19 cellular contexts compared by ENCODE assay signal in genomic region chr14:71311061-71311460, GRCh38.
"Had no signal": no experiment of that assay in that cellular context is flagged by ENCODE, and none has a peak within 500 bp of the region (broad histone marks: within the 10 kb centered on the region; RNA-seq: fewer than 3 reads in every experiment).

No MANE protein-coding gene starts in this region.

- H3K27ac Mint-ChIP-seq: effector memory CD8-positive, alpha-beta T cell; immature natural killer cell; nephron had no signal

- H3K9me3 Mint-ChIP-seq: effector memory CD8-positive, alpha-beta T cell; immature natural killer cell; nephron had no signal

- ATAC-seq: effector memory CD8-positive, alpha-beta T cell; foreskin keratinocyte; left cardiac atrium; sciatic nerve had no signal

- H3K4me1 Mint-ChIP-seq: immature natural killer cell, nephron had no signal

- H3K4me3 ChIP-seq: esophagus muscularis mucosa, left ventricle myocardium inferior, lung, spleen, suprapubic skin, thyroid gland, upper lobe of left lung, uterus had no signal

- DNase-seq: effector memory CD8-positive, alpha-beta T cell; foreskin keratinocyte; immature natural killer cell; kidney; left cardiac atrium; left ventricle myocardium inferior; mesenchymal stem cell; naive B cell; spleen; stimulated activated CD4-positive, alpha-beta T cell treated with anti-CD3 and anti-CD28 coated beads, Interleukin-2, amount 100 ng/mL, for 24 hours; stimulated activated naive CD4-positive, alpha-beta T cell treated with Interleukin-2 at 50 U/mL for 16 hours; thyroid gland; uterus had no signal

- H3K4me3 Mint-ChIP-seq: effector memory CD8-positive, alpha-beta T cell; immature natural killer cell; naive B cell; nephron had no signal
